Comparison of ENCODE assay signal across 8 cellular contexts in the genomic region with DNA sequence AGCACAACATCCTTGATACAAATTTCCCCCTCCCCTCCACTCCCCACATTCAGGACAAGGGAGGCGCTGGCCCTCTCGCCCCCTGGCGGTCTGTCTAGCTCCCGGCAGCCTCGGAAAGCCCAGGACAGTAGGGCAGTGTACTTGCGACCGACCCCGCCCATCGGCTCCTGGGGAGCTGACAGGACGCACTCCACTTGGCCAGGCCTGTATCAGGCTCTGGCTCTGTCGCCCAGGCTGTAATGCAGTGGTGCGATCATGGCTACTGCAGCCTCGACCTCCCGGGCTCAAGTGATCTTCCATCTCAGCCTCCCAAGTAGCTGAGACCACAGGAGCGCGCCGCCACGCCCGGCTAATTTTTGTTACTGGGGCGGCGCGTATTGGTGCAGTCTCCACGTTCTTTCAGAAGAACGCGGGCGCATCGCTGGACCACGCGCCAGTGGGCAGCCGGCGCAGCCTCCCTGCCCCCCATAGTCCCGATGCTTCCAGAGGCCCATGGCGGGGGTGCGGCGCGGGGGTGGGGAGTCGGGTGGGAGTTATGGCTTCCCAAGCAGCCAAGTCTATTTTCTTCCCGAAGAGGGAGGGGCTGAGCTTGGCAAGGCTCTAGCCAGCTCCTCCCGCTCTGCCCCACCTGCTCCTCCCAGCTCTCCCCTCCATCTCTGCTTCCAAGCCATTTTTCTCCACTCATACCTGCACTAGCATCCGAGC. TPM values are rescaled to one million over a fixed set of nuclear protein-coding genes. Genes with fewer than 3 reads are reported as not detected.
DNase-seq lines count a peak whose midpoint lies in the region; ATAC-seq and TF ChIP-seq lines count a peak whose summit lies in the region.

No MANE protein-coding gene starts in this region.

- CTCF ChIA-PET in activated CD8-positive, alpha-beta T cell treated with anti-CD3 and anti-CD28 coated beads for 36 hours (lab: Charles Lee) = interaction anchor here (1.0 to 2.7 kb wide), 6 partner anchors 9 to 405 kb away, joined by 3 to 16 read pairs (median 4); a partner anchor contains a TSS

- no peaks in the 10 kb centered on the region for H3K9me3 Mint-ChIP-seq in activated CD8-positive, alpha-beta T cell treated with anti-CD3 and anti-CD28 coated beads for 36 hours
- no peaks in the 10 kb centered on the region for H3K9me3 Mint-ChIP-seq in effector memory CD8-positive, alpha-beta T cell
- H3K9me3 Mint-ChIP-seq in stimulated activated naive B cell treated with anti-CD40 and anti-IgM and Interleukin-4, amounts not matched to agents 10 μg/mL and 1 μg/mL and 100 μg/mL, for 72 hours = no peaks in the 10 kb centered on the region

- no peak overlapping the region for H4K91ac ChIP-seq in mesenchymal stem cell (ENCODE audit: low read length)

- peak; percentile 72 for ATAC-seq in HG02623 (IDR thresholded peaks at IDR 0.05; ENCODE audit: unreplicated experiment)
- peak; percentile 84 for ATAC-seq in activated CD8-positive, alpha-beta T cell treated with anti-CD3 and anti-CD28 coated beads for 36 hours
- peak; percentile 84 for ATAC-seq in effector memory CD8-positive, alpha-beta T cell (replicated peaks)
- peak; percentile 94 to 95 for ATAC-seq in stimulated activated naive B cell treated with anti-CD40 and anti-IgM and Interleukin-4, amounts not matched to agents 10 μg/mL and 1 μg/mL and 100 μg/mL, for 72 hours (replicated peaks)

- H3K36me3 Mint-ChIP-seq in activated CD8-positive, alpha-beta T cell treated with anti-CD3 and anti-CD28 coated beads for 36 hours (ENCODE audit: low read depth) = no peaks in the 10 kb centered on the region
- no peaks in the 10 kb centered on the region for H3K36me3 Mint-ChIP-seq in effector memory CD8-positive, alpha-beta T cell (ENCODE audit: insufficient read depth)
- H3K36me3 Mint-ChIP-seq in stimulated activated naive B cell treated with anti-CD40 and anti-IgM and Interleukin-4, amounts not matched to agents 10 μg/mL and 1 μg/mL and 100 μg/mL, for 72 hours = no peaks in the 10 kb centered on the region

- H3K4me1 Mint-ChIP-seq in activated CD8-positive, alpha-beta T cell treated with anti-CD3 and anti-CD28 coated beads for 36 hours (ENCODE audit: low read depth) = peaks cover 6% of the 10 kb centered on the region
- H3K4me1 Mint-ChIP-seq in effector memory CD8-positive, alpha-beta T cell (ENCODE audit: low read depth in 2 of 2) = peaks cover 5% of the 10 kb centered on the region in 2 donors
- peaks cover 0 to 1% of the 10 kb centered on the region in 2 donors for H3K4me1 Mint-ChIP-seq in stimulated activated naive B cell treated with anti-CD40 and anti-IgM and Interleukin-4, amounts not matched to agents 10 μg/mL and 1 μg/mL and 100 μg/mL, for 72 hours

- H4K8ac ChIP-seq in mesenchymal stem cell (ENCODE audit: low read length) = no peak overlapping the region

- no peak overlapping the region for H3K4ac ChIP-seq in mesenchymal stem cell (ENCODE audit: low read depth in 1 of 2, low read length in 2 of 2)

- H3K79me1 ChIP-seq in mesenchymal stem cell (replicated peaks; ENCODE audit: low read length, poor library complexity, severe bottlenecking) = no peaks in the 10 kb centered on the region

- peak overlapping the region; percentile 59 for H3K4me2 ChIP-seq in mesenchymal stem cell (ENCODE audit: low read length, poor library complexity, severe bottlenecking)

- no peak overlapping the region for H2AFZ ChIP-seq in mesenchymal stem cell (ENCODE audit: low read depth, low read length)

- no peak overlapping the region for H2AK5ac ChIP-seq in mesenchymal stem cell (ENCODE audit: low read length, severe bottlenecking)

- H3K23ac ChIP-seq in mesenchymal stem cell (ENCODE audit: low read length in 2 of 2) = no peak overlapping the region

- peak overlapping the region; percentile 37 to 70 for H3K4me3 ChIP-seq in mesenchymal stem cell (ENCODE audit: insufficient read depth in 1 of 2, low read depth in 1 of 2, low read length in 2 of 2)

- H3K9ac ChIP-seq in mesenchymal stem cell (ENCODE audit: low read length) = no peak overlapping the region

- DNase-seq in ELR (ENCODE audit: low read depth) (peak; percentile 75), NCI-H524 treated with DMSO at 0.1 percent for 48 hours (lab: John Stamatoyannopoulos, UW) (peak; percentile 37), mesenchymal stem cell (peak; percentile 53), GF-D8 (lab: John Stamatoyannopoulos, UW) (no peak)
- DNase-seq in activated CD8-positive, alpha-beta T cell treated with anti-CD3 and anti-CD28 coated beads for 36 hours = peak; percentile 70
- peak; percentile 36 to 42 (median 40) for DNase-seq in effector memory CD8-positive, alpha-beta T cell
- peak; percentile 51 for DNase-seq in stimulated activated naive B cell treated with anti-CD40 and anti-IgM and Interleukin-4, amounts not matched to agents 10 μg/mL and 1 μg/mL and 100 μg/mL, for 72 hours

- H2BK15ac ChIP-seq in mesenchymal stem cell (ENCODE audit: low read depth, poor library complexity, severe bottlenecking) = no peak overlapping the region

- peaks cover 2% of the 10 kb centered on the region for H3K4me1 ChIP-seq in mesenchymal stem cell (ENCODE audit: control insufficient read depth, insufficient read depth, low read depth, low read length)

- peak; percentile 43 for TF ChIP-seq CTCF in activated CD8-positive, alpha-beta T cell treated with anti-CD3 and anti-CD28 coated beads for 36 hours (IDR thresholded peaks at IDR 0.05)

- intact Hi-C loops in activated CD8-positive, alpha-beta T cell treated with anti-CD3 and anti-CD28 coated beads for 36 hours (cut with micrococcal nuclease) = no loop called here

- H2BK5ac ChIP-seq in mesenchymal stem cell (ENCODE audit: low read depth, low read length, poor library complexity, severe bottlenecking) = no peak overlapping the region

- no peak overlapping the region for H3K27ac ChIP-seq in mesenchymal stem cell (ENCODE audit: low read length, poor library complexity, severe bottlenecking)

- no peak overlapping the region for H3K27ac Mint-ChIP-seq in activated CD8-positive, alpha-beta T cell treated with anti-CD3 and anti-CD28 coated beads for 36 hours
- no peak overlapping the region for H3K27ac Mint-ChIP-seq in effector memory CD8-positive, alpha-beta T cell
- no peak overlapping the region for H3K27ac Mint-ChIP-seq in stimulated activated naive B cell treated with anti-CD40 and anti-IgM and Interleukin-4, amounts not matched to agents 10 μg/mL and 1 μg/mL and 100 μg/mL, for 72 hours

- H3K9me3 ChIP-seq in mesenchymal stem cell (ENCODE audit: control insufficient read depth, low read length) = no peaks in the 10 kb centered on the region

- 51% methylated on average over 34 of the region's 40 CpGs for WGBS in mesenchymal stem cell

- H3K27me3 Mint-ChIP-seq in activated CD8-positive, alpha-beta T cell treated with anti-CD3 and anti-CD28 coated beads for 36 hours = no peaks in the 10 kb centered on the region
- no peaks in the 10 kb centered on the region for H3K27me3 Mint-ChIP-seq in effector memory CD8-positive, alpha-beta T cell
- H3K27me3 Mint-ChIP-seq in stimulated activated naive B cell treated with anti-CD40 and anti-IgM and Interleukin-4, amounts not matched to agents 10 μg/mL and 1 μg/mL and 100 μg/mL, for 72 hours = peaks cover 0 to 5% of the 10 kb centered on the region in 2 donors

- H2BK12ac ChIP-seq in mesenchymal stem cell (ENCODE audit: low read length in 2 of 2) = no peak overlapping the region

- peak overlapping the region in 1 of 2 experiments; percentile 12 for H3K18ac ChIP-seq in mesenchymal stem cell (ENCODE audit: low read depth in 1 of 2, low read length in 2 of 2)

- H3K4me3 Mint-ChIP-seq in activated CD8-positive, alpha-beta T cell treated with anti-CD3 and anti-CD28 coated beads for 36 hours = peak overlapping the region; percentile 33
- peak overlapping the region; percentile 48 to 65 for H3K4me3 Mint-ChIP-seq in effector memory CD8-positive, alpha-beta T cell
- peak overlapping the region; percentile 61 to 75 for H3K4me3 Mint-ChIP-seq in stimulated activated naive B cell treated with anti-CD40 and anti-IgM and Interleukin-4, amounts not matched to agents 10 μg/mL and 1 μg/mL and 100 μg/mL, for 72 hours

- POLR2A ChIA-PET in activated CD8-positive, alpha-beta T cell treated with anti-CD3 and anti-CD28 coated beads for 36 hours (lab: Charles Lee) = interaction anchor here (1.1 kb wide), 1 partner anchor 18 kb away, joined by 3 read pairs; no protein-coding TSS in a partner anchor

- H3K36me3 ChIP-seq in mesenchymal stem cell (ENCODE audit: control insufficient read depth in 1 of 2, insufficient read depth in 2 of 2, low read depth in 1 of 2, low read length in 2 of 2) = no peaks in the 10 kb centered on the region

- H3K14ac ChIP-seq in mesenchymal stem cell (ENCODE audit: low read length in 2 of 2) = no peak overlapping the region

- no peak overlapping the region for H2BK120ac ChIP-seq in mesenchymal stem cell (ENCODE audit: low read depth, low read length)

- peaks cover 0 to 2% of the 10 kb centered on the region in 2 experiments for H3K27me3 ChIP-seq in mesenchymal stem cell (ENCODE audit: control insufficient read depth in 1 of 2, insufficient read depth in 1 of 2, low read length in 2 of 2)

RNA-seq across cellular contexts. Expression of a gene that starts 7.8 kb away (rescaled TPM):
- not detected for total RNA-seq in activated CD8-positive, alpha-beta T cell treated with anti-CD3 and anti-CD28 coated beads for 36 hours
- polyA plus RNA-seq in mesenchymal stem cell (2013, experiment 1 of 2) = not detected
- polyA plus RNA-seq in mesenchymal stem cell (2013, experiment 2 of 2) = not detected

RNA-seq across cellular contexts. Expression of a gene that starts 16.2 kb away (rescaled TPM):
- 10 to 100 TPM; 85.5 to 90.6 TPM for total RNA-seq in activated CD8-positive, alpha-beta T cell treated with anti-CD3 and anti-CD28 coated beads for 36 hours
- polyA plus RNA-seq in mesenchymal stem cell (2013, experiment 1 of 2) = 199 TPM
- polyA plus RNA-seq in mesenchymal stem cell (2013, experiment 2 of 2) = 206 TPM

RNA-seq across cellular contexts. Expression of a gene that starts 16.3 kb away (rescaled TPM):
- total RNA-seq in activated CD8-positive, alpha-beta T cell treated with anti-CD3 and anti-CD28 coated beads for 36 hours = 10 to 100 TPM; 32.3 to 33.2 TPM
- 20.2 TPM for polyA plus RNA-seq in mesenchymal stem cell (2013, experiment 1 of 2)
- polyA plus RNA-seq in mesenchymal stem cell (2013, experiment 2 of 2) = 21.3 TPM

RNA-seq across cellular contexts. Expression of a gene that starts 35.1 kb away (rescaled TPM):
- 10 to 100 TPM; 16.0 to 16.6 TPM for total RNA-seq in activated CD8-positive, alpha-beta T cell treated with anti-CD3 and anti-CD28 coated beads for 36 hours
- polyA plus RNA-seq in mesenchymal stem cell (2013, experiment 1 of 2) = 17.5 TPM
- 16.8 TPM for polyA plus RNA-seq in mesenchymal stem cell (2013, experiment 2 of 2)

RNA-seq across cellular contexts. Expression of a gene that starts 55.7 kb away (rescaled TPM):
- 10 to 100 TPM in 1 of 2 experiments, 1 to 10 TPM in 1; 10.0 to 12.2 TPM for total RNA-seq in activated CD8-positive, alpha-beta T cell treated with anti-CD3 and anti-CD28 coated beads for 36 hours
- polyA plus RNA-seq in mesenchymal stem cell (2013, experiment 1 of 2) = 9.4 TPM
- polyA plus RNA-seq in mesenchymal stem cell (2013, experiment 2 of 2) = 10.1 TPM
